ENCODE assay signal across 11 cellular contexts in the genomic region with DNA sequence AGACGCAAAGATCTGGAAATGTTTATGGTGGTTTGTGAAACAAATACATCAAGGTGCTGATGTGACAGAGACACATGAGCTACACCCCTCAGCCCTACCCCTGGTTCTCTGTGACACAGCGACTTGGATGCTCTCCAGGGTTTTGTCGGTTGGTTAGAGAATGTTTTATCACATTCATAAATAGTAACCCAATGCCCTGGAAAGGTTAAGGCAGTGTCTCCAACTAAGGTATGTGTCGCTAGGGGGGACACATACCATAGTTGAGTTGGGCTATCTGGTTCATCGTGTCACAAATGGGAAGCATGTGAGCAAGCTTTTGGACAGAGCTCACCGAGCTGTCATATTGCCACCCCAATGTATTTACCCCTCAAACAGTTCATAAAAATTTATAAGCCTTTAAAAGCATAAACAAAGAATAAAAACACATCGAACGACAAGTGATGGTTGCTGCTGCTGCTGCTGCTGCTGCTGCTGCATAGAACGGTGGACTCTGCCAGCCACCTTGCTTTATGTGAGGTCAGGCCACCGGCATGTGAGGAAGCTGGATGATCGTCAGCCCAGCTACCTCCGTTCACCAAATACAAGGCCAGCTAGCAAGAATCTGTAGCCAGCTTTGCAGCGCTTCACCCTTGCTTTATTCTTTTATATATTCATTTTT. TPM values are rescaled to one million over a fixed set of nuclear protein-coding genes. Genes with fewer than 3 reads are reported as not detected.
DNase-seq lines count a peak whose midpoint lies in the region; ATAC-seq and TF ChIP-seq lines count a peak whose summit lies in the region.
"Had no signal": no experiment of that assay in that cellular context is flagged by ENCODE, and none has a peak within 500 bp of the region (broad histone marks: within the 10 kb centered on the region; RNA-seq: fewer than 3 reads in every experiment).

No MANE protein-coding gene starts in this region.

- intact Hi-C loops in gastrocnemius medialis (cut with DNase I; ENCODE audit: low total_unique reads) = loop anchor here (2.0 kb wide), 1 partner anchor 28 kb away; no protein-coding TSS in a partner anchor

- no peaks in the 10 kb centered on the region for H3K36me3 ChIP-seq in gastrocnemius medialis

- H3K27me3 ChIP-seq in gastrocnemius medialis = no peaks in the 10 kb centered on the region

- no peak overlapping the region for H3K27ac ChIP-seq in gastrocnemius medialis
- H3K27ac ChIP-seq: skin epidermis had no signal

- TF ChIP-seq CTCF in gastrocnemius medialis (IDR thresholded peaks at IDR 0.05 in 4 of 5, conservative IDR thresholded peaks at IDR 0.05 in 1 of 5) = no peak

- H3K4me3 ChIP-seq in gastrocnemius medialis = peak overlapping the region in 3 of 4 donors; percentile 10 to 45 (median 44)
- H3K4me3 ChIP-seq: skin epidermis had no signal

- H3K4me1 ChIP-seq in gastrocnemius medialis = peaks cover 0 to 9% of the 10 kb centered on the region in 2 donors

- no peak for TF ChIP-seq POLR2A in gastrocnemius medialis (IDR thresholded peaks at IDR 0.05)

- ATAC-seq in gastrocnemius medialis (peak in 1 of 2 donors; percentile 35), HG03196 (IDR thresholded peaks at IDR 0.05; ENCODE audit: unreplicated experiment) (no peak)
- ATAC-seq: activated CD4-positive, alpha-beta T cell treated with anti-CD3 and anti-CD28 coated beads for 36 hours; activated T-cell treated with anti-CD3 and anti-CD28 coated beads, Interleukin-2, amount 50 U/mL, for 72 hours had no signal

- in situ Hi-C loops in gastrocnemius medialis (cut with MboI; ENCODE audit: low sequenced_read_pairs in 4 of 4) = no loop called here

- DNase-seq in M059J (ENCODE audit: low read depth) (peak; percentile 5), SW480 (ENCODE audit: low spot score) (peak; percentile 53), inferior parietal cortex (ENCODE audit: extremely low spot score) (peak; percentile 62), gastrocnemius medialis (no peak), mucosa of gallbladder (ENCODE audit: low spot score) (no peak), DMS53 treated with DMSO at 0.1 percent for 48 hours (lab: John Stamatoyannopoulos, UW; ENCODE audit: unreplicated experiment) (no peak)
- no peak for DNase-seq in activated CD4-positive, alpha-beta T cell treated with anti-CD3 and anti-CD28 coated beads, Interleukin-2, amount 50 U/mL, for 48 hours
- DNase-seq: activated CD4-positive, alpha-beta T cell treated with anti-CD3 and anti-CD28 coated beads for 36 hours; activated T-cell treated with anti-CD3 and anti-CD28 coated beads, Interleukin-2, amount 50 U/mL, for 72 hours had no signal

- H3K9me3 ChIP-seq in gastrocnemius medialis = no peaks in the 10 kb centered on the region

RNA-seq across cellular contexts. Expression of a gene that starts 55.9 kb away (rescaled TPM):
- total RNA-seq in M059J (2014; rRNA removed; shearing (Covaris generic)) = under 0.01 and 0.20 TPM in 2 replicates
- 1 to 10 TPM; 3.3 to 8.3 (median 5.9) TPM for total RNA-seq in gastrocnemius medialis
- total RNA-seq in mucosa of gallbladder = 6.6 TPM
- total RNA-seq: activated CD4-positive, alpha-beta T cell treated with anti-CD3 and anti-CD28 coated beads for 36 hours had no signal

Comparison
In these comparisons a context has a peak if more than half of its experiments do, and no peak if none do; other contexts are left out.
1. DNase-seq: peak in M059J (single experiment), SW480 (single experiment) and inferior parietal cortex (single experiment); none in gastrocnemius medialis (0 of 2), mucosa of gallbladder (single experiment), activated CD4-positive, alpha-beta T cell treated with anti-CD3 and anti-CD28 coated beads, Interleukin-2, amount 50 U/mL, for 48 hours (0 of 2) and DMS53 treated with DMSO at 0.1 percent for 48 hours (single experiment).